Comparison of ENCODE assay signal across 23 cellular contexts in the genomic region with DNA sequence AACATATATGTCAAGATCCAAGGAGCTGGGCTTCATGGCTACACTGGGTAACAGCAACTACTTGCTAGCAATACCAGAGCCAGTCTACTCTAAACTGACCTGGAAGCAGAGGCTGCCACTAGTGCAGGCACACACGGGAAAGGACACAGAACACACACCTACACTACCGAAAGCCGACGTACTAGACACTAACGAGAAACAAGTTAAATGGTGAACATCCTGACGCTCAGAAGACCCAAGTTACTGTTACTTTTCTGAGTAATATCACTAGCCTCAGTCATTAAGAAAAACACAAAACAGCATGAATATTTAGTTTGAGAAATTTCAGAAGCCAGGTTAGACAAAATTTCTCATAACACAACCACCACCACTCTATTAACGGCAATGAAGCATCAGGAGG.
"Had no signal": no experiment of that assay in that cellular context is flagged by ENCODE, and none has a peak within 500 bp of the region (broad histone marks: within the 10 kb centered on the region; RNA-seq: fewer than 3 reads in every experiment).

No MANE protein-coding gene starts in this region.

- DNase-seq: IMR-90, Karpas-422, KG1, MG63, NCI-H1092, NCI-H1105 treated with DMSO at 0.1 percent for 48 hours, NCI-H1417 treated with DMSO at 0.1 percent for 48 hours, NCI-H146, NCI-H1694 treated with DMSO at 0.1 percent for 48 hours, NCI-H1930, NCI-H2081, NCI-H2107, NCI-H2227 treated with DMSO at 0.1 percent for 48 hours, NCI-H524, NCI-H526 treated with DMSO at 0.1 percent for 48 hours, NCI-H748 treated with DMSO at 0.1 percent for 48 hours, Right ventricle myocardium superior, RPMI8226, SIG-M5 had no signal

- H3K27me3 ChIP-seq: MG63, SJSA1 had no signal

- H3K36me3 ChIP-seq: MG63, SJSA1 had no signal

- H3K27ac ChIP-seq: SJSA1, SK-N-MC had no signal

- ATAC-seq: HepG2 had no signal

- FAIRE-seq: HepG2, RCC 7860 had no signal

- H3K4me3 ChIP-seq: MG63, SJSA1, SK-N-MC had no signal

- H3K9me3 ChIP-seq: MG63, SJSA1 had no signal

- H3K4me1 ChIP-seq: SJSA1 had no signal
